In the genomic region with DNA sequence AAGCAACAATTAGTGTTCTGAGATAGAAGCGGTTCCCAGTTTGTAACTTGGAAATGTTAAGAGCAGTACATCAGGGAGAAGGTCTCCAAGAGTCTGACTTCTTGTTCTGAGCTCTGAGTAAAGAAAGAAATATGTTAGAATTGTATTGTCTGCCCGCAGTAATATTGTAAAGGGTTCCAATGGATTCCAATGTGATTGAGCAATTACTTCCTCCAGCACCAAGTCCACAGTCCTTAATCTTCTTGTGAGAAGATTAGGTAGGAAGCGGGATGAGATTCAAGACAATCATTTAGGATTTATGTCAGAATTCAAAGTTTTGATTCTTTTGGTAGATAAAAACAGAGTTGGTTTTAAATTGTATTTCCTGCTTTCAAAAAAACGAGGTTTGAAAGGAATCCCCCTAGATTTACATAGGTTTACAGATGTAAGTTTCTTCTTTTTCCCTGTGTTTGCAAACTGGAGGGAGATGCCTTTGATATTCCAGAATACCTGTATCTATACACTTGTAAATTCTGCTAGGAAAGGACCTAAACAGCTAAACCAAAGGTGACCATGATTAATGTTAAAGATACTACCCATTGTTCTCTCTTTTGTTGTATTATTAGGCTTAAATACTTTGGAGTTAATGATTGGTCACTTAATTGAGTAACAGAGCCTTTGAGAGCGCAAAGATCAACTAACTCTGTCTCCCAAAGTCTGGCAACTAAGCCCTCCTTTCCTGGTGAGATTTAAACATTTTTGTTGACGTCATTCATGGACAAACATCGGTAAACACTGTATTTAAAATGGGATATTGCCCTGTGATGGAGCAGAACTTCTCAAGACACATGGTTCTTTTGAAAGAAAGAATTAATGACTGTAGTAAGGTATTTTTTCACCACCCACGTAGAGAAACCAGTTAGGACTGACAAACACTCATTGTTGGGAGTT, we compare ENCODE assay signal across 11 cellular contexts. TPM values are rescaled to one million over a fixed set of nuclear protein-coding genes. Genes with fewer than 3 reads are reported as not detected.
DNase-seq lines count a peak whose midpoint lies in the region; ATAC-seq and TF ChIP-seq lines count a peak whose summit lies in the region.
"Had no signal": no experiment of that assay in that cellular context is flagged by ENCODE, and none has a peak within 500 bp of the region (broad histone marks: within the 10 kb centered on the region; RNA-seq: fewer than 3 reads in every experiment).

No MANE protein-coding gene starts in this region.

- H3K9me3 ChIP-seq in left ventricle myocardium inferior (replicated peaks) (no peaks in the 10 kb centered on the region), uterus (no peaks in the 10 kb centered on the region)
- H3K9me3 ChIP-seq: neutrophil, tibial nerve had no signal

- H3K27me3 ChIP-seq in left ventricle myocardium inferior (ENCODE audit: low read depth) = peaks cover 91% of the 10 kb centered on the region
- H3K27me3 ChIP-seq in brain microvascular endothelial cell (replicated peaks) = no peaks in the 10 kb centered on the region
- H3K27me3 ChIP-seq in uterus = peaks cover 0 to 9% of the 10 kb centered on the region in 2 donors

- intact Hi-C loops in left ventricle myocardium inferior (cut with micrococcal nuclease) (no loop called here), Right ventricle myocardium superior (cut with DNase I) (no loop called here), uterus (cut with DNase I; ENCODE audit: low total_unique reads) (no loop called here)

- ATAC-seq in Right ventricle myocardium superior (ENCODE audit: poor library complexity) = no peak
- ATAC-seq in left lobe of liver = no peak

- H3K36me3 ChIP-seq in left ventricle myocardium inferior (no peaks in the 10 kb centered on the region), brain microvascular endothelial cell (replicated peaks) (peaks cover 37% of the 10 kb centered on the region), uterus (no peaks in the 10 kb centered on the region)
- H3K36me3 ChIP-seq: neutrophil, tibial nerve had no signal

- TF ChIP-seq CTCF in left ventricle myocardium inferior (IDR thresholded peaks at IDR 0.05; ENCODE audit: borderline replicate concordance) = no peak
- no peak for TF ChIP-seq CTCF in brain microvascular endothelial cell (IDR thresholded peaks at IDR 0.05; ENCODE audit: low read depth, low read length, missing control alignments)
- TF ChIP-seq CTCF in uterus (IDR thresholded peaks at IDR 0.05) = no peak

- peak overlapping the region; percentile 81 for H3K27ac ChIP-seq in left ventricle myocardium inferior (replicated peaks)
- H3K27ac ChIP-seq in brain microvascular endothelial cell = peak overlapping the region; percentile 94
- peak overlapping the region; percentile 77 for H3K27ac ChIP-seq in uterus
- H3K27ac ChIP-seq: neutrophil had no signal

- in situ Hi-C loops in brain microvascular endothelial cell (cut with HindIII; ENCODE audit: low pct_ligation_motif_present, low sequenced_read_pairs) = no loop called here

- no peak for TF ChIP-seq POLR2A in uterus (IDR thresholded peaks at IDR 0.05)

- H3K4me3 ChIP-seq in left ventricle myocardium inferior (peak overlapping the region; percentile 67), brain microvascular endothelial cell (ENCODE audit: low read depth, low read length) (peak overlapping the region; percentile 96), uterus (no peak overlapping the region)

- peaks cover 43% of the 10 kb centered on the region for H3K4me1 ChIP-seq in left ventricle myocardium inferior
- no peaks in the 10 kb centered on the region for H3K4me1 ChIP-seq in uterus

- DNase-seq in left ventricle myocardium inferior = no peak
- no peak for DNase-seq in Right ventricle myocardium superior
- peak; percentile 61 for DNase-seq in brain microvascular endothelial cell
- peak; percentile 88 for DNase-seq in kidney tubule cell (ENCODE audit: low spot score)
- no peak for DNase-seq in uterus
- DNase-seq in left lobe of liver (ENCODE audit: low spot score) = no peak
- no peak for DNase-seq in KG1 (lab: John Stamatoyannopoulos, UW)
- no peak for DNase-seq in hippocampal formation (lab: John Stamatoyannopoulos, UW)
- DNase-seq: C1 segment of cervical spinal cord had no signal

RNA-seq across cellular contexts. Expression of a gene that starts 4.3 kb away (rescaled TPM):
- total RNA-seq in left ventricle myocardium inferior = 25.2 TPM
- total RNA-seq in Right ventricle myocardium superior = 24.1 TPM
- 100 to 1,000 TPM in 1 of 4 donors, 10 to 100 TPM in 3; 53.0 to 833 (median 65.1) TPM for total RNA-seq in uterus
- 2.3 TPM for total RNA-seq in left lobe of liver

Comparison
In these comparisons a context has a peak if more than half of its experiments do, and no peak if none do; other contexts are left out.
1. DNase-seq: peak in brain microvascular endothelial cell (single experiment) and kidney tubule cell (single experiment); none in left ventricle myocardium inferior (single experiment), Right ventricle myocardium superior (single experiment), uterus (0 of 2), left lobe of liver (single experiment), KG1 (single experiment) and hippocampal formation (0 of 2).
2. H3K4me3 ChIP-seq: peak in left ventricle myocardium inferior (single experiment) and brain microvascular endothelial cell (single experiment); none in uterus (0 of 2).
3. Peak in every context shown above with its lines, with median percentiles within 50 percentile points of each other: H3K27ac ChIP-seq.